Comparison of ENCODE assay signal across 19 cellular contexts in the genomic region with DNA sequence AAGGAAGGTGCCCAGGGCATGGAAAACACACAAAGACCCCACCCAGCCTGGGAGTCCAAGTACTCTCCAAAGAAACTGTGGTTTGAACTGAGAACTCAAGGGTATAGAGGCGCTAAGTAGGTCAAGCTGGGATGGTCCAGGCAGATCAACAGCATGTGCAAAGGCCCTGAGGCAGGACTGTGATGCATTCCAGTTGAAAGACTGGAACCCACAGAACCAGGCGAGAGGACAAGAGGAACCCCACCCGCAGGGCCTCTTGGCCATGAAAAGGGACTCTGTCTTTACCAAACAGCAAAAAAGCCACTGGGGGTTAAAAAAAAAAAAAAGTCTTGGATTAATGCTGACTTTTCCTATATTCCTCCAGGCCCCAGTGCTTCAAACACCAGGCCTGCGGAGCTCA. TPM values are rescaled to one million over a fixed set of nuclear protein-coding genes. Genes with fewer than 3 reads are reported as not detected.
DNase-seq lines count a peak whose midpoint lies in the region; ATAC-seq and TF ChIP-seq lines count a peak whose summit lies in the region.
"Had no signal": no experiment of that assay in that cellular context is flagged by ENCODE, and none has a peak within 500 bp of the region (broad histone marks: within the 10 kb centered on the region; RNA-seq: fewer than 3 reads in every experiment).

No MANE protein-coding gene starts in this region.

- H3K9me3 ChIP-seq in heart left ventricle (no peaks in the 10 kb centered on the region), mesenchymal stem cell (ENCODE audit: control insufficient read depth, low read length) (no peaks in the 10 kb centered on the region), transverse colon (no peaks in the 10 kb centered on the region)
- H3K9me3 ChIP-seq: HAP-1 had no signal

- intact Hi-C loops in heart left ventricle (cut with DNase I) = no loop called here
- intact Hi-C loops in left cardiac atrium (cut with DNase I) = no loop called here
- intact Hi-C loops in dendritic cell treated with granulocyte-macrophage colony-stimulating factor and Interleukin-4, amounts not matched to agents 40 ng/mL and 50 ng/mL, for 4 days (cut with micrococcal nuclease) = no loop called here
- intact Hi-C loops in transverse colon (cut with DNase I; ENCODE audit: low total_unique reads) = no loop called here

- no peak overlapping the region for H4K91ac ChIP-seq in mesenchymal stem cell (ENCODE audit: low read length)

- ATAC-seq in heart left ventricle = no peak
- ATAC-seq in left cardiac atrium = no peak

- H3K9me3 Mint-ChIP-seq in dendritic cell treated with granulocyte-macrophage colony-stimulating factor and Interleukin-4, amounts not matched to agents 40 ng/mL and 50 ng/mL, for 4 days = no peaks in the 10 kb centered on the region

- H2BK15ac ChIP-seq in mesenchymal stem cell (ENCODE audit: low read depth, poor library complexity, severe bottlenecking) = no peak overlapping the region

- peak overlapping the region; percentile 64 for H3K27ac Mint-ChIP-seq in dendritic cell treated with granulocyte-macrophage colony-stimulating factor and Interleukin-4, amounts not matched to agents 40 ng/mL and 50 ng/mL, for 4 days

- H2BK12ac ChIP-seq in mesenchymal stem cell (ENCODE audit: low read length in 2 of 2) = no peak overlapping the region

- no peaks in the 10 kb centered on the region for H3K36me3 Mint-ChIP-seq in dendritic cell treated with granulocyte-macrophage colony-stimulating factor and Interleukin-4, amounts not matched to agents 40 ng/mL and 50 ng/mL, for 4 days (ENCODE audit: low read depth)

- H2AK5ac ChIP-seq in mesenchymal stem cell (ENCODE audit: low read length, severe bottlenecking) = peak overlapping the region; percentile 38

- H2BK120ac ChIP-seq in mesenchymal stem cell (ENCODE audit: low read depth, low read length) = no peak overlapping the region

- H3K36me3 ChIP-seq in heart left ventricle (peaks cover 0 to 52% (median 18%) of the 10 kb centered on the region in 9 donors), mesenchymal stem cell (ENCODE audit: control insufficient read depth in 1 of 2, insufficient read depth in 2 of 2, low read depth in 1 of 2, low read length in 2 of 2) (peaks cover 74 to 89% of the 10 kb centered on the region in 2 experiments), transverse colon (no peaks in the 10 kb centered on the region), brain microvascular endothelial cell (replicated peaks) (peaks cover 45% of the 10 kb centered on the region)
- H3K36me3 ChIP-seq: HAP-1 had no signal

- TF ChIP-seq CTCF in heart left ventricle (IDR thresholded peaks at IDR 0.05) = no peak
- TF ChIP-seq CTCF in transverse colon (IDR thresholded peaks at IDR 0.05) = no peak
- TF ChIP-seq CTCF in brain microvascular endothelial cell (IDR thresholded peaks at IDR 0.05; ENCODE audit: low read depth, low read length, missing control alignments) = no peak
- TF ChIP-seq CTCF in GM13976 (IDR thresholded peaks at IDR 0.05; ENCODE audit: borderline replicate concordance, control extremely low read depth, extremely low read depth, insufficient read depth, missing control alignments) = no peak

- H3K27ac ChIP-seq in heart left ventricle (peak overlapping the region in 10 of 12 donors; percentile 40 to 93 (median 82)), mesenchymal stem cell (ENCODE audit: low read length, poor library complexity, severe bottlenecking) (no peak overlapping the region), transverse colon (peak overlapping the region; percentile 85 to 95 (median 91)), brain microvascular endothelial cell (no peak overlapping the region)
- H3K27ac ChIP-seq: 22Rv1, HL-60 had no signal

- peaks cover 44% of the 10 kb centered on the region for H3K27me3 Mint-ChIP-seq in dendritic cell treated with granulocyte-macrophage colony-stimulating factor and Interleukin-4, amounts not matched to agents 40 ng/mL and 50 ng/mL, for 4 days

- H3K4me1 ChIP-seq in heart left ventricle = peaks cover 0 to 90% (median 60%) of the 10 kb centered on the region in 12 donors
- H3K4me1 ChIP-seq in mesenchymal stem cell (ENCODE audit: control insufficient read depth, insufficient read depth, low read depth, low read length) = peaks cover 57% of the 10 kb centered on the region
- peaks cover 19 to 57% (median 55%) of the 10 kb centered on the region in 4 donors for H3K4me1 ChIP-seq in transverse colon
- H3K4me1 ChIP-seq: HAP-1 had no signal

- H3K9ac ChIP-seq in mesenchymal stem cell (ENCODE audit: low read length) = no peak overlapping the region

- no peak overlapping the region for H3K14ac ChIP-seq in mesenchymal stem cell (ENCODE audit: low read length in 2 of 2)

- 95 to 97% (median 96%) methylated on average over 4 of the region's 4 CpGs for WGBS in heart left ventricle, 4 donors
- 96% methylated on average over 4 of the region's 4 CpGs for WGBS in mesenchymal stem cell
- WGBS in transverse colon (ENCODE audit: low coverage in 1 of 2), 2 donors = 90% methylated on average over 4 of the region's 4 CpGs; no CpG with 5 or more reads in 1 of the 2 donors

- no peak overlapping the region for H3K4ac ChIP-seq in mesenchymal stem cell (ENCODE audit: low read depth in 1 of 2, low read length in 2 of 2)

- no peak overlapping the region for H3K23ac ChIP-seq in mesenchymal stem cell (ENCODE audit: low read length in 2 of 2)

- no peak overlapping the region for H4K8ac ChIP-seq in mesenchymal stem cell (ENCODE audit: low read length)

- in situ Hi-C loops in transverse colon (cut with MboI; ENCODE audit: low pct_ligation_motif_present in 1 of 4, low pct_unique_long_range_greater_than_20kb in 1 of 4, low sequenced_read_pairs in 3 of 4) = no loop called here
- in situ Hi-C loops in brain microvascular endothelial cell (cut with HindIII; ENCODE audit: low pct_ligation_motif_present, low sequenced_read_pairs) = no loop called here
- in situ Hi-C loops in GM13976 (cut with MboI; ENCODE audit: low sequenced_read_pairs, unreplicated experiment) = no loop called here

- H3K4me3 ChIP-seq in heart left ventricle = no peak overlapping the region
- H3K4me3 ChIP-seq in mesenchymal stem cell (ENCODE audit: insufficient read depth in 1 of 2, low read depth in 1 of 2, low read length in 2 of 2) = no peak overlapping the region
- H3K4me3 ChIP-seq in transverse colon = no peak overlapping the region
- H3K4me3 ChIP-seq in brain microvascular endothelial cell (ENCODE audit: low read depth, low read length) = no peak overlapping the region
- H3K4me3 ChIP-seq: HAP-1 had no signal

- DNase-seq in heart left ventricle (no peak), left cardiac atrium (no peak), mesenchymal stem cell (no peak), transverse colon (no peak), brain microvascular endothelial cell (no peak), GM13976 (ENCODE audit: low spot score) (no peak)
- no peak for DNase-seq in activated CD8-positive, alpha-beta memory T cell treated with anti-CD3 and anti-CD28 coated beads, Interleukin-2, amount 50 U/mL, for 4 hours
- DNase-seq: C1 segment of cervical spinal cord, DMS153, EL, KBM-7, NCI-H1048, NCI-H345, NCI-H526 treated with DMSO at 0.1 percent for 48 hours had no signal

- TF ChIP-seq EP300 in transverse colon (IDR thresholded peaks at IDR 0.05; ENCODE audit: low read depth) = no peak

- no peak overlapping the region for H2BK5ac ChIP-seq in mesenchymal stem cell (ENCODE audit: low read depth, low read length, poor library complexity, severe bottlenecking)

- H3K4me3 Mint-ChIP-seq in dendritic cell treated with granulocyte-macrophage colony-stimulating factor and Interleukin-4, amounts not matched to agents 40 ng/mL and 50 ng/mL, for 4 days = no peak overlapping the region

- H2AFZ ChIP-seq in mesenchymal stem cell (ENCODE audit: low read depth, low read length) = no peak overlapping the region

- peaks cover 41% of the 10 kb centered on the region for H3K4me1 Mint-ChIP-seq in dendritic cell treated with granulocyte-macrophage colony-stimulating factor and Interleukin-4, amounts not matched to agents 40 ng/mL and 50 ng/mL, for 4 days (ENCODE audit: low read depth)

- no peak overlapping the region for H3K4me2 ChIP-seq in mesenchymal stem cell (ENCODE audit: low read length, poor library complexity, severe bottlenecking)

- H3K79me1 ChIP-seq in mesenchymal stem cell (replicated peaks; ENCODE audit: low read length, poor library complexity, severe bottlenecking) = peaks cover 47% of the 10 kb centered on the region

- no peak overlapping the region for H3K18ac ChIP-seq in mesenchymal stem cell (ENCODE audit: low read depth in 1 of 2, low read length in 2 of 2)

- no peak for TF ChIP-seq POLR2A in heart left ventricle (IDR thresholded peaks at IDR 0.05)
- TF ChIP-seq POLR2A in transverse colon (IDR thresholded peaks at IDR 0.05) = no peak

- H3K27me3 ChIP-seq in heart left ventricle (peaks cover 0 to 1% (median 0%) of the 10 kb centered on the region in 9 donors), mesenchymal stem cell (ENCODE audit: control insufficient read depth in 1 of 2, insufficient read depth in 1 of 2, low read length in 2 of 2) (no peaks in the 10 kb centered on the region), transverse colon (no peaks in the 10 kb centered on the region), brain microvascular endothelial cell (replicated peaks) (no peaks in the 10 kb centered on the region)

RNA-seq across cellular contexts. Expression of gene CARD10, which starts 14.3 kb away (rescaled TPM):
- total RNA-seq in heart left ventricle (10 to 100 TPM in 3 of 9 donors, 1 to 10 TPM in 6; 5.2 to 12.6 (median 8.1) TPM), left cardiac atrium (1 to 10 TPM; 7.7 to 9.2 TPM), transverse colon (100 to 1,000 TPM in 1 of 4 donors, 10 to 100 TPM in 3; 46.3 to 166 (median 60.9) TPM)
- 10 to 100 TPM in 1 of 2 donors, 1 to 10 TPM in 1; 7.8 to 13.9 TPM for polyA plus RNA-seq in heart left ventricle
- 3.1 TPM for polyA plus RNA-seq in mesenchymal stem cell (2013, experiment 1 of 2)
- 3.2 TPM for polyA plus RNA-seq in mesenchymal stem cell (2013, experiment 2 of 2)

RNA-seq across cellular contexts. Expression of gene MFNG, which starts 18.8 kb away (rescaled TPM):
- total RNA-seq in heart left ventricle (10 to 100 TPM in 4 of 9 donors, 1 to 10 TPM in 5; 5.8 to 25.6 (median 9.6) TPM), left cardiac atrium (10 to 100 TPM; 14.1 to 17.4 TPM), transverse colon (10 to 100 TPM in 3 of 4 donors, 1 to 10 TPM in 1; 2.8 to 26.4 (median 15.7) TPM)
- 10 to 100 TPM in 1 of 2 donors, 1 to 10 TPM in 1; 7.1 to 16.3 TPM for polyA plus RNA-seq in heart left ventricle
- 0.06 TPM for polyA plus RNA-seq in mesenchymal stem cell (2013, experiment 1 of 2)
- 0.04 TPM for polyA plus RNA-seq in mesenchymal stem cell (2013, experiment 2 of 2)

RNA-seq across cellular contexts. Expression of gene CDC42EP1, which starts 55.3 kb away (rescaled TPM):
- 10 to 100 TPM; 11.9 to 34.9 (median 23.8) TPM for total RNA-seq in heart left ventricle
- polyA plus RNA-seq in heart left ventricle = 10 to 100 TPM; 10.4 to 17.7 TPM
- total RNA-seq in left cardiac atrium = 10 to 100 TPM; 20.9 to 44.6 TPM
- polyA plus RNA-seq in mesenchymal stem cell (2013, experiment 1 of 2) = 117 TPM
- polyA plus RNA-seq in mesenchymal stem cell (2013, experiment 2 of 2) = 113 TPM
- total RNA-seq in transverse colon = 10 to 100 TPM; 27.3 to 52.9 (median 28.9) TPM
- total RNA-seq: OCI-LY7 had no signal

Comparison
In these comparisons a context has a peak if more than half of its experiments do, and no peak if none do; other contexts are left out.
1. H3K27ac ChIP-seq: peak in heart left ventricle (10 of 12) and transverse colon (4 of 4); none in mesenchymal stem cell (single experiment) and brain microvascular endothelial cell (single experiment).